ENCODE assay signal across 1 cellular context in genomic region chr12:132268674-132269073, GRCh38.
A peak's percentile ranks its signal among the peaks of the same experiment; 100 is the strongest.
TF ChIP-seq lines count a peak whose summit lies in the region.

No MANE protein-coding gene starts in this region.

TF ChIP-seq in K562, 482 proteins besides CTCF, POLR2A, EP300 and RAD21 (continued from another document and continues in another):
- TF ChIP-seq CBX5 (IDR thresholded peaks at IDR 0.05; ENCODE audit: borderline replicate concordance, low read depth), result no peak
- no peak for TF ChIP-seq LEF1 (IDR thresholded peaks at IDR 0.05)
- 0 out of 2 replicates have a peak, but pooled peaks have one; percentile 36 for TF ChIP-seq ETV1 (tag; conservative IDR thresholded peaks at IDR 0.05; ENCODE audit: low read depth)
- TF ChIP-seq BRF2 (IDR thresholded peaks at IDR 0.05; ENCODE audit: borderline replicate concordance, insufficient read depth, insufficient read length), result no peak
- TF ChIP-seq GTF3C2 (IDR thresholded peaks at IDR 0.05; ENCODE audit: borderline replicate concordance, extremely low read depth, insufficient read length), result no peak
- no peak for TF ChIP-seq SMAD2 (IDR thresholded peaks at IDR 0.05; ENCODE audit: low read depth, low read length)
- no peak for TF ChIP-seq SMAD3 (CRISPR knock-in tag; conservative IDR thresholded peaks at IDR 0.05)
- TF ChIP-seq NCOA2 (IDR thresholded peaks at IDR 0.05; ENCODE audit: partially characterized antibody in 2 of 2), result no peak
- TF ChIP-seq TOE1 (IDR thresholded peaks at IDR 0.05; ENCODE audit: borderline replicate concordance), result 0 out of 2 replicates have a peak, but pooled peaks have one; percentile 16
- TF ChIP-seq TOE1 (CRISPR knock-in tag; IDR thresholded peaks at IDR 0.05; ENCODE audit: borderline replicate concordance, low read depth), result no peak
- peak; percentile 69 for TF ChIP-seq PHF20 (IDR thresholded peaks at IDR 0.05; ENCODE audit: partially characterized antibody)
- no peak for TF ChIP-seq CBX2 (IDR thresholded peaks at IDR 0.05; ENCODE audit: insufficient read depth, low read length, poor library complexity, severe bottlenecking)
- TF ChIP-seq HNRNPH1 (optimal IDR thresholded peaks at IDR 0.05; ENCODE audit: low read depth, low read length), result no peak
- TF ChIP-seq NCOA6 (IDR thresholded peaks at IDR 0.05), result no peak
- TF ChIP-seq CREB1 (IDR thresholded peaks at IDR 0.05), result peak; percentile 97
- TF ChIP-seq CREB1 (CRISPR knock-in tag; IDR thresholded peaks at IDR 0.05), result peak; percentile 93
- TF ChIP-seq ZC3H11A (IDR thresholded peaks at IDR 0.05; ENCODE audit: low read depth, low read length), result no peak
- TF ChIP-seq NCOR1 (IDR thresholded peaks at IDR 0.05), result no peak
- TF ChIP-seq ZNF232 (CRISPR knock-in tag; IDR thresholded peaks at IDR 0.05), result 0 out of 2 replicates have a peak, but pooled peaks have one; percentile 47
- no peak for TF ChIP-seq SNRNP70 (optimal IDR thresholded peaks at IDR 0.05; ENCODE audit: low read depth, low read length)
- no peak for TF ChIP-seq ZKSCAN1 (IDR thresholded peaks at IDR 0.05; ENCODE audit: low read depth, low read length)
- no peak for TF ChIP-seq ZNF140 (CRISPR knock-in tag; IDR thresholded peaks at IDR 0.05)
- TF ChIP-seq TAL1 (IDR thresholded peaks at IDR 0.05), result no peak
- no peak for TF ChIP-seq TCFL5 (CRISPR knock-in tag; conservative IDR thresholded peaks at IDR 0.05)
- no peak for TF ChIP-seq ZFPM2 (CRISPR knock-in tag; IDR thresholded peaks at IDR 0.05)
- 0 out of 2 replicates have a peak, but pooled peaks have one; percentile 32 for TF ChIP-seq KLF1 (tag; IDR thresholded peaks at IDR 0.05)
- TF ChIP-seq SMARCA5 (IDR thresholded peaks at IDR 0.05), result no peak
- TF ChIP-seq SRSF1 (IDR thresholded peaks at IDR 0.05; ENCODE audit: low read depth, low read length), result no peak
- no peak for TF ChIP-seq HDAC2 (IDR thresholded peaks at IDR 0.05)
- TF ChIP-seq DPF2 (IDR thresholded peaks at IDR 0.05), result no peak
- no peak for TF ChIP-seq HBP1 (CRISPR knock-in tag; IDR thresholded peaks at IDR 0.05)
- no peak for TF ChIP-seq HNRNPL (IDR thresholded peaks at IDR 0.05; ENCODE audit: low read depth, low read length)
- TF ChIP-seq JUN (IDR thresholded peaks at IDR 0.05; ENCODE audit: borderline replicate concordance, low read depth, low read length), result peak; percentile 9; the same call in 1 of the 2 replicates
- TF ChIP-seq JUN (CRISPR knock-in tag; IDR thresholded peaks at IDR 0.05; ENCODE audit: borderline replicate concordance), result no peak
- no peak for TF ChIP-seq ZNF780A (CRISPR knock-in tag; IDR thresholded peaks at IDR 0.05)
- no peak for TF ChIP-seq DEAF1 (CRISPR knock-in tag; IDR thresholded peaks at IDR 0.05)
- no peak for TF ChIP-seq SLC30A9 (CRISPR knock-in tag; IDR thresholded peaks at IDR 0.05)
- TF ChIP-seq HLTF (IDR thresholded peaks at IDR 0.05), result no peak
- no peak for TF ChIP-seq BRF1 (IDR thresholded peaks at IDR 0.05; ENCODE audit: borderline replicate concordance, extremely low read depth, insufficient read length)
- TF ChIP-seq LCOR (CRISPR knock-in tag; IDR thresholded peaks at IDR 0.05), result peak; percentile 53; the same call in 1 of the 2 replicates
- TF ChIP-seq ZNF764 (CRISPR knock-in tag; IDR thresholded peaks at IDR 0.05; ENCODE audit: low read depth), result no peak
- no peak for TF ChIP-seq UBTF (IDR thresholded peaks at IDR 0.05; ENCODE audit: borderline replicate concordance in 1 of 2, low read depth in 2 of 2, low read length in 2 of 2)
- TF ChIP-seq VEZF1 (CRISPR knock-in tag; IDR thresholded peaks at IDR 0.05), result no peak
- no peak for TF ChIP-seq ELK3 (CRISPR knock-in tag; IDR thresholded peaks at IDR 0.05)
- TF ChIP-seq RFX1 (IDR thresholded peaks at IDR 0.05), result no peak
- no peak for TF ChIP-seq HOXB6 (CRISPR knock-in tag; IDR thresholded peaks at IDR 0.05; ENCODE audit: borderline replicate concordance)
- TF ChIP-seq CHD4 (IDR thresholded peaks at IDR 0.05; ENCODE audit: insufficient read depth, insufficient replicate concordance, low read depth, low read length, poor library complexity, severe bottlenecking), result no peak
- no peak for TF ChIP-seq GTF2A2 (tag; IDR thresholded peaks at IDR 0.05)
- no peak for TF ChIP-seq CGGBP1 (CRISPR knock-in tag; IDR thresholded peaks at IDR 0.05)
- no peak for TF ChIP-seq ZBTB26 (CRISPR knock-in tag; IDR thresholded peaks at IDR 0.05)
- no peak for TF ChIP-seq CTBP1 (IDR thresholded peaks at IDR 0.05; ENCODE audit: borderline replicate concordance)
- no peak for TF ChIP-seq MXD1 (CRISPR knock-in tag; IDR thresholded peaks at IDR 0.05; ENCODE audit: borderline replicate concordance, poor library complexity, severe bottlenecking)
- TF ChIP-seq RBM39 (optimal IDR thresholded peaks at IDR 0.05; ENCODE audit: low read depth, low read length), result no peak
- no peak for TF ChIP-seq SMARCC2 (IDR thresholded peaks at IDR 0.05; ENCODE audit: low read depth)
- no peak for TF ChIP-seq ZNF212 (CRISPR knock-in tag; IDR thresholded peaks at IDR 0.05)
- no peak for TF ChIP-seq MCM2 (IDR thresholded peaks at IDR 0.05; ENCODE audit: low read depth)
- peak; percentile 51 for TF ChIP-seq RBFOX2 (IDR thresholded peaks at IDR 0.05; ENCODE audit: low read depth, low read length)
- no peak for TF ChIP-seq CCAR2 (IDR thresholded peaks at IDR 0.05; ENCODE audit: low read depth, low read length)
- peak; percentile 95 for TF ChIP-seq ZBTB7A (IDR thresholded peaks at IDR 0.05; ENCODE audit: borderline replicate concordance, control insufficient read depth, low read depth, low read length)
- no peak for TF ChIP-seq PYGO2 (tag; IDR thresholded peaks at IDR 0.05)
- TF ChIP-seq USF1 (CRISPR knock-in tag; IDR thresholded peaks at IDR 0.05), result peak; percentile 58
- TF ChIP-seq NBN (IDR thresholded peaks at IDR 0.05; ENCODE audit: low read depth), result no peak
- TF ChIP-seq SMAD4 (CRISPR knock-in tag; conservative IDR thresholded peaks at IDR 0.05), result 0 out of 2 replicates have a peak, but pooled peaks have one; percentile 49
- TF ChIP-seq MYNN (IDR thresholded peaks at IDR 0.05), result no peak
- TF ChIP-seq MYNN (CRISPR knock-in tag; IDR thresholded peaks at IDR 0.05), result no peak
